In the genomic region with DNA sequence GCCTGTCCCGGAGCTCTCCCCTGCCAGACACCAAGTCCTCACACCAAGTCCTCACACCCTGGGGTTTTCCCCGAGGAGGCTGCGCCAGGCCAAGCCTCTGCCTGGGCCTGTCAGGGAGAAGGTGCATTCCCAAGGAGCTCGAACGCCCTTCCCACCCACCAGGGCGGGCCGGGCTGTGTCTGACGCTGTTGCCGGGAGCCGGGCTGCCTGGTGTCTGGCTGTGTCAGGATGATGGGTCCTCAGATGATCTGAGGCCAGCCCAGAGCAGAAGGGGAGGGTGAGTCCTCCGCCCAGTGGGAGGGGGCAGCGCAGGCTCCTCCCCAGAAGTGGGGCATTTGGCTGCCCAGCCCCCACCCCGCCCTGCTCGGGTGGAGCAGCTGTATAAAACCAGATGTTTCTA, we compare ENCODE assay signal across 10 cellular contexts.
A peak's percentile ranks its signal among the peaks of the same experiment; 100 is the strongest.
DNase-seq lines count a peak whose midpoint lies in the region; ATAC-seq and TF ChIP-seq lines count a peak whose summit lies in the region.
"Had no signal": no experiment of that assay in that cellular context is flagged by ENCODE, and none has a peak within 500 bp of the region (broad histone marks: within the 10 kb centered on the region; RNA-seq: fewer than 3 reads in every experiment).

No MANE protein-coding gene starts in this region.

- H3K27ac ChIP-seq in skin epidermis = peak overlapping the region in 14 of 21 experiments; percentile 27 to 84 (median 70)
- H3K27ac ChIP-seq: SK-N-MC had no signal

- ATAC-seq in GM21529 (IDR thresholded peaks at IDR 0.05; ENCODE audit: unreplicated experiment) = no peak

- TF ChIP-seq CTCF in cardiac fibroblast (IDR thresholded peaks at IDR 0.05; ENCODE audit: low read depth, low read length) = no peak

- DNase-seq in HPDE6-E6E7 (ENCODE audit: extremely low spot score) (peak; percentile 96), cardiac fibroblast (ENCODE audit: low read depth in 2 of 2) (peak; percentile 92 to 96), inferior parietal cortex (ENCODE audit: extremely low spot score) (peak; percentile 54), NCI-H1417 (lab: John Stamatoyannopoulos, UW) (no peak), GDM1 (lab: John Stamatoyannopoulos, UW) (no peak)
- DNase-seq in stimulated activated CD4-positive, alpha-beta T cell treated with anti-CD3 and anti-CD28 coated beads, Interleukin-4, amount 100 ng/mL, for 24 hours = no peak
- DNase-seq: activated effector memory CD4-positive, alpha-beta T cell treated with anti-CD3 and anti-CD28 coated beads, Interleukin-2, amount 50 U/mL, for 16 hours had no signal

- H3K4me3 ChIP-seq in cardiac fibroblast (replicated peaks in 1 of 2; ENCODE audit: low read depth in 2 of 2, low read length in 2 of 2) (no peak overlapping the region), skin epidermis (no peak overlapping the region)
- H3K4me3 ChIP-seq: SK-N-MC had no signal

Comparison
In these comparisons a context has a peak if more than half of its experiments do, and no peak if none do; other contexts are left out.
1. DNase-seq: peak in HPDE6-E6E7 (single experiment), cardiac fibroblast (2 of 2) and inferior parietal cortex (single experiment); none in stimulated activated CD4-positive, alpha-beta T cell treated with anti-CD3 and anti-CD28 coated beads, Interleukin-4, amount 100 ng/mL, for 24 hours (single experiment), NCI-H1417 (0 of 3) and GDM1 (single experiment).